In the genomic region with DNA sequence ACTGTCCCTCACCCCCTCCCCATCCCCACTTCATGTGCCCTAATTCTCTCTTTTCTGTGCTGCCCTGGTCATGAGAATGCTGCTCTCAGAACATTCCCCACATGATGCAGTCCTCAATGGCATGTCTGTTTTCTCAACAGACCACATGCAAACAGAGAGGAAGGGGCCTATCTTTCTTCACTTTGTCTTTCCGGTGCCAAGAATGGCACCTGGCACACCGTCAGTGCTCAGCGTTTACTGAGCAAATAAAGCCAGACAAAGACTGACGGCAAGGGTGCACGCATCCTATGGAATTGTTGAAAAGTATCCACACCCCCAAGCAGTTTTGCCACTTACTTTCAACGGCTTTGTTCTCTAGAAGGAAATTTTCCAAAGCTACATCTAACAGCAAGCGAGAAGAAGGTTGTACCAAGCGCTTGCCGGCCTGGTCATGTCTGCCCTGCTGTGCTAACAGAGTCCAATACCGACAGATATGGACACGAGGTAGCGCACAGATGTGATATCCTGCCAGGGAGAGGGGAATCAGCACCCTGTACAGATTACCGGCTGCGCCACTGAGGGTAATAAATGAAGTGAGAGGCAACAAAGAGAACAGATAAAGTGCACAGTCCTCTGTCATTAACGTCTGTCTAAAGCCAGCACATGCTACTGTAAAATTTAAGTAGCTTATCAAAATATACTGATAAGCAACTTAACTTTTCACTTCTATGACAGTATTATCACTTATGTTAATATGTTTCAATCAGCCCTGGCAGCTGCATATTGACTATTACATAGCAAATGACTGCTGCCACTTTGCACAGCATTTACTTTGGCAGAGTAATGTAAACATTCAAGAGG, we compare ENCODE assay signal across 11 cellular contexts.
DNase-seq lines count a peak whose midpoint lies in the region; ATAC-seq and TF ChIP-seq lines count a peak whose summit lies in the region.
"Had no signal": no experiment of that assay in that cellular context is flagged by ENCODE, and none has a peak within 500 bp of the region (broad histone marks: within the 10 kb centered on the region; RNA-seq: fewer than 3 reads in every experiment).

No MANE protein-coding gene starts in this region.

- intact Hi-C loops in PC-9 (cut with micrococcal nuclease; ENCODE audit: unreplicated experiment): no loop called here

- H3K79me2 ChIP-seq in neural progenitor cell (ENCODE audit: low read depth) (no peaks in the 10 kb centered on the region), PC-9 (ENCODE audit: low read depth) (no peaks in the 10 kb centered on the region)

- BruUV-seq in PC-9 (replicated peaks; lab: Mats Ljungman, UMichigan): no TSS peak

- H3F3A ChIP-seq in neural progenitor cell (ENCODE audit: low read depth) (no peaks in the 10 kb centered on the region), PC-9 (ENCODE audit: insufficient read depth, low read depth) (no peaks in the 10 kb centered on the region)

- H3K9me3 Mint-ChIP-seq in WTC11 (peaks cover 33% of the 10 kb centered on the region), neural progenitor cell (peaks cover 26% of the 10 kb centered on the region)

- DNase-seq in DMS79 treated with DMSO at 0.1 percent for 48 hours (lab: John Stamatoyannopoulos, UW) (peak; percentile 77), NCI-H2081 (lab: John Stamatoyannopoulos, UW) (peak; percentile 87 to 94), WTC11 (ENCODE audit: low spot score) (no peak), neural progenitor cell (ENCODE audit: low spot score) (no peak), HUDEP-2 (lab: John Stamatoyannopoulos, UW; ENCODE audit: unreplicated experiment in 76 of 76) (no peak), GOT3 (lab: John Stamatoyannopoulos, UW) (no peak), PC-9 (no peak), SW 1271 (lab: John Stamatoyannopoulos, UW) (no peak)
- DNase-seq: activated CD4-positive, alpha-beta T cell treated with anti-CD3 and anti-CD28 coated beads for 48 hours; posterior cingulate gyrus had no signal

- POLR2A ChIA-PET in WTC11 (lab: Charles Lee): no interaction called here
- POLR2A ChIA-PET in PC-9 (lab: Charles Lee; ENCODE audit: unreplicated experiment): interaction anchor here (0.6 kb wide), 1 partner anchor 16 kb away, joined by 3 read pairs; no protein-coding TSS in a partner anchor

- H3K36me3 ChIP-seq in neural progenitor cell (peaks cover 5% of the 10 kb centered on the region), PC-9 (ENCODE audit: low read depth) (no peaks in the 10 kb centered on the region)

- TF ChIP-seq CTCF in WTC11 (IDR thresholded peaks at IDR 0.05) (no peak), neural progenitor cell (IDR thresholded peaks at IDR 0.05) (no peak), PC-9 (conservative IDR thresholded peaks at IDR 0.05) (no peak)

- 0 out of 2 replicates have a peak, but pooled peaks cover 2% of the 10 kb centered on the region for H3K4me1 Mint-ChIP-seq in WTC11
- H3K4me1 Mint-ChIP-seq in neural progenitor cell: peaks cover 15% of the 10 kb centered on the region

- H3K4me3 Mint-ChIP-seq in WTC11 (no peak overlapping the region), neural progenitor cell (no peak overlapping the region)
- H3K4me3 Mint-ChIP-seq: activated naive CD8-positive, alpha-beta T cell had no signal

- H2AFZ ChIP-seq in neural progenitor cell (replicated peaks): no peak overlapping the region
- H2AFZ ChIP-seq in PC-9: no peak overlapping the region

- H3K27me3 ChIP-seq in neural progenitor cell: no peaks in the 10 kb centered on the region
- no peaks in the 10 kb centered on the region for H3K27me3 ChIP-seq in PC-9 (ENCODE audit: insufficient read depth, low read depth)

- H4K20me1 ChIP-seq in neural progenitor cell (ENCODE audit: low read depth) (peaks cover 5% of the 10 kb centered on the region), PC-9 (ENCODE audit: insufficient read depth) (no peaks in the 10 kb centered on the region)

- H3K4me2 ChIP-seq in neural progenitor cell (no peak overlapping the region), PC-9 (no peak overlapping the region)

- CTCF ChIA-PET in WTC11 (lab: Charles Lee) (no interaction called here), PC-9 (lab: Charles Lee) (no interaction called here)

- no peak overlapping the region for H3K9ac ChIP-seq in neural progenitor cell

- no peaks in the 10 kb centered on the region for H3K9me2 ChIP-seq in PC-9 (ENCODE audit: insufficient read depth)

- peaks cover 7% of the 10 kb centered on the region for H3K4me1 ChIP-seq in neural progenitor cell
- no peaks in the 10 kb centered on the region for H3K4me1 ChIP-seq in PC-9 (replicated peaks; ENCODE audit: insufficient read depth)

- H3K36me3 Mint-ChIP-seq in WTC11 (peaks cover 35% of the 10 kb centered on the region), neural progenitor cell (peaks cover 15% of the 10 kb centered on the region)

- ATAC-seq in WTC11: no peak

- H3K4me3 ChIP-seq in neural progenitor cell: no peak overlapping the region
- no peak overlapping the region for H3K4me3 ChIP-seq in PC-9

- H3K27ac ChIP-seq in neural progenitor cell (no peak overlapping the region), PC-9 (no peak overlapping the region)

- no peaks in the 10 kb centered on the region for H3K27me3 Mint-ChIP-seq in WTC11 (ENCODE audit: low read depth)
- H3K27me3 Mint-ChIP-seq in neural progenitor cell (ENCODE audit: insufficient read depth, low read depth): peaks cover 6% of the 10 kb centered on the region
- H3K27me3 Mint-ChIP-seq: activated naive CD8-positive, alpha-beta T cell had no signal

- H3K9me3 ChIP-seq in neural progenitor cell (ENCODE audit: low read depth) (no peaks in the 10 kb centered on the region), PC-9 (ENCODE audit: insufficient read depth, low read depth) (no peaks in the 10 kb centered on the region)

- H3K27ac Mint-ChIP-seq in WTC11: no peak overlapping the region
- peak overlapping the region; percentile 19 for H3K27ac Mint-ChIP-seq in neural progenitor cell
- H3K27ac Mint-ChIP-seq: activated naive CD8-positive, alpha-beta T cell had no signal

TF ChIP-seq in WTC11, 78 proteins besides CTCF, POLR2A, EP300 and RAD21 (continues in another document):
- TF ChIP-seq, protein P1, sequence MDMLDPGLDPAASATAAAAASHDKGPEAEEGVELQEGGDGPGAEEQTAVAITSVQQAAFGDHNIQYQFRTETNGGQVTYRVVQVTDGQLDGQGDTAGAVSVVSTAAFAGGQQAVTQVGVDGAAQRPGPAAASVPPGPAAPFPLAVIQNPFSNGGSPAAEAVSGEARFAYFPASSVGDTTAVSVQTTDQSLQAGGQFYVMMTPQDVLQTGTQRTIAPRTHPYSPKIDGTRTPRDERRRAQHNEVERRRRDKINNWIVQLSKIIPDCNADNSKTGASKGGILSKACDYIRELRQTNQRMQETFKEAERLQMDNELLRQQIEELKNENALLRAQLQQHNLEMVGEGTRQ (CRISPR knock-in tag; IDR thresholded peaks at IDR 0.05): no peak
- TF ChIP-seq RORB (CRISPR knock-in tag; IDR thresholded peaks at IDR 0.05) (0 out of 2 replicates have a peak, but pooled peaks have one; percentile 28), GABPB1 (CRISPR knock-in tag; IDR thresholded peaks at IDR 0.05) (0 out of 2 replicates have a peak, but pooled peaks have one; percentile 24)
- TF ChIP-seq, protein P2, sequence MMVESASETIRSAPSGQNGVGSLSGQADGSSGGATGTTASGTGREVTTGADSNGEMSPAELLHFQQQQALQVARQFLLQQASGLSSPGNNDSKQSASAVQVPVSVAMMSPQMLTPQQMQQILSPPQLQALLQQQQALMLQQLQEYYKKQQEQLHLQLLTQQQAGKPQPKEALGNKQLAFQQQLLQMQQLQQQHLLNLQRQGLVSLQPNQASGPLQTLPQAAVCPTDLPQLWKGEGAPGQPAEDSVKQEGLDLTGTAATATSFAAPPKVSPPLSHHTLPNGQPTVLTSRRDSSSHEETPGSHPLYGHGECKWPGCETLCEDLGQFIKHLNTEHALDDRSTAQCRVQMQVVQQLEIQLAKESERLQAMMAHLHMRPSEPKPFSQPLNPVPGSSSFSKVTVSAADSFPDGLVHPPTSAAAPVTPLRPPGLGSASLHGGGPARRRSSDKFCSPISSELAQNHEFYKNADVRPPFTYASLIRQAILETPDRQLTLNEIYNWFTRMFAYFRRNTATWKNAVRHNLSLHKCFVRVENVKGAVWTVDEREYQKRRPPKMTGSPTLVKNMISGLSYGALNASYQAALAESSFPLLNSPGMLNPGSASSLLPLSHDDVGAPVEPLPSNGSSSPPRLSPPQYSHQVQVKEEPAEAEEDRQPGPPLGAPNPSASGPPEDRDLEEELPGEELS (CRISPR knock-in tag; IDR thresholded peaks at IDR 0.05): no peak
- TF ChIP-seq, protein P3, sequence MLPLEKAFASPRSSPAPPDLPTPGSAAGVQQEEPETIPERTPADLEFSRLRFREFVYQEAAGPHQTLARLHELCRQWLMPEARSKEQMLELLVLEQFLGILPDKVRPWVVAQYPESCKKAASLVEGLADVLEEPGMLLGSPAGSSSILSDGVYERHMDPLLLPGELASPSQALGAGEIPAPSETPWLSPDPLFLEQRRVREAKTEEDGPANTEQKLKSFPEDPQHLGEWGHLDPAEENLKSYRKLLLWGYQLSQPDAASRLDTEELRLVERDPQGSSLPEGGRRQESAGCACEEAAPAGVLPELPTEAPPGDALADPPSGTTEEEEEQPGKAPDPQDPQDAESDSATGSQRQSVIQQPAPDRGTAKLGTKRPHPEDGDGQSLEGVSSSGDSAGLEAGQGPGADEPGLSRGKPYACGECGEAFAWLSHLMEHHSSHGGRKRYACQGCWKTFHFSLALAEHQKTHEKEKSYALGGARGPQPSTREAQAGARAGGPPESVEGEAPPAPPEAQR (CRISPR knock-in tag; IDR thresholded peaks at IDR 0.05): no peak

Comparison
In these comparisons a context has a peak if more than half of its experiments do, and no peak if none do; other contexts are left out.
1. DNase-seq: peak in DMS79 treated with DMSO at 0.1 percent for 48 hours (single experiment) and NCI-H2081 (2 of 2); none in WTC11 (single experiment), neural progenitor cell (single experiment), HUDEP-2 (0 of 76), GOT3 (single experiment), PC-9 (0 of 2) and SW 1271 (0 of 2).